In genomic region chrX:1502241-1502640, GRCh38 we compare ENCODE assay signal across 12 cellular contexts. TPM values are rescaled to one million over a fixed set of nuclear protein-coding genes. Genes with fewer than 3 reads are reported as not detected.
DNase-seq lines count a peak whose midpoint lies in the region; ATAC-seq and TF ChIP-seq lines count a peak whose summit lies in the region.
"Had no signal": no experiment of that assay in that cellular context is flagged by ENCODE, and none has a peak within 500 bp of the region (broad histone marks: within the 10 kb centered on the region; RNA-seq: fewer than 3 reads in every experiment).

No MANE protein-coding gene starts in this region.

- H3K27me3 ChIP-seq in ovary = no peaks in the 10 kb centered on the region

- no peak for DNase-seq in activated naive CD4-positive, alpha-beta T cell (lab: John Stamatoyannopoulos, UW)
- DNase-seq in T-helper 17 cell = no peak
- DNase-seq in stimulated activated naive CD8-positive, alpha-beta T cell treated with anti-CD3 and anti-CD28 coated beads, Interleukin-15, amount 100 ng/mL, for 72 hours = no peak
- DNase-seq in stimulated activated naive CD4-positive, alpha-beta T cell (lab: John Stamatoyannopoulos, UW) = no peak
- DNase-seq in ovary = no peak
- DNase-seq: nephron progenitor cell; stimulated activated naive CD4-positive, alpha-beta T cell treated with Interleukin-2 at 50 U/mL for 16 hours had no signal

- H3K4me1 ChIP-seq in ovary (ENCODE audit: insufficient read depth) = no peaks in the 10 kb centered on the region

- H3K4me3 ChIP-seq in ovary = no peak overlapping the region

- no peak for TF ChIP-seq POLR2A in ovary (IDR thresholded peaks at IDR 0.05)

- peaks cover 4% of the 10 kb centered on the region for H3K36me3 Mint-ChIP-seq in activated naive CD4-positive, alpha-beta T cell treated with anti-CD3 and anti-CD28 coated beads, Interleukin-2, amount 50 U/mL, for 24 hours
- H3K36me3 Mint-ChIP-seq in T-helper 17 cell (ENCODE audit: low read depth) = no peaks in the 10 kb centered on the region

- WGBS in ovary, 3 donors = 70 to 75% (median 74%) methylated on average over 12 of the region's 12 CpGs

- peak overlapping the region; percentile 94 for H3K27ac Mint-ChIP-seq in activated naive CD4-positive, alpha-beta T cell treated with anti-CD3 and anti-CD28 coated beads, Interleukin-2, amount 50 U/mL, for 24 hours
- peak overlapping the region; percentile 87 for H3K27ac Mint-ChIP-seq in T-helper 17 cell
- peak overlapping the region; percentile 57 to 91 for H3K27ac Mint-ChIP-seq in stimulated activated naive CD8-positive, alpha-beta T cell treated with anti-CD3 and anti-CD28 coated beads, Interleukin-15, amount 100 ng/mL, for 72 hours
- H3K27ac Mint-ChIP-seq: nephron progenitor cell had no signal

- no peaks in the 10 kb centered on the region for H3K27me3 Mint-ChIP-seq in activated naive CD4-positive, alpha-beta T cell treated with anti-CD3 and anti-CD28 coated beads, Interleukin-2, amount 50 U/mL, for 24 hours
- no peaks in the 10 kb centered on the region for H3K27me3 Mint-ChIP-seq in T-helper 17 cell
- H3K27me3 Mint-ChIP-seq in stimulated activated naive CD8-positive, alpha-beta T cell treated with anti-CD3 and anti-CD28 coated beads, Interleukin-15, amount 100 ng/mL, for 72 hours = no peaks in the 10 kb centered on the region

- H3K9me3 Mint-ChIP-seq in activated naive CD4-positive, alpha-beta T cell treated with anti-CD3 and anti-CD28 coated beads, Interleukin-2, amount 50 U/mL, for 24 hours = no peaks in the 10 kb centered on the region
- no peaks in the 10 kb centered on the region for H3K9me3 Mint-ChIP-seq in stimulated activated naive CD8-positive, alpha-beta T cell treated with anti-CD3 and anti-CD28 coated beads, Interleukin-15, amount 100 ng/mL, for 72 hours
- H3K9me3 Mint-ChIP-seq: nephron progenitor cell had no signal

- H3K4me1 Mint-ChIP-seq in activated naive CD4-positive, alpha-beta T cell treated with anti-CD3 and anti-CD28 coated beads, Interleukin-2, amount 50 U/mL, for 24 hours = peaks cover 32% of the 10 kb centered on the region
- H3K4me1 Mint-ChIP-seq in T-helper 17 cell = peaks cover 14% of the 10 kb centered on the region
- peaks cover 53% of the 10 kb centered on the region for H3K4me1 Mint-ChIP-seq in stimulated activated naive CD8-positive, alpha-beta T cell treated with anti-CD3 and anti-CD28 coated beads, Interleukin-15, amount 100 ng/mL, for 72 hours
- H3K4me1 Mint-ChIP-seq: nephron progenitor cell had no signal

- H3K27ac ChIP-seq in ovary = no peak overlapping the region
- H3K27ac ChIP-seq: KMS-11 had no signal

- peak; percentile 40 for ATAC-seq in HG02798 (IDR thresholded peaks at IDR 0.05; ENCODE audit: poor library complexity, unreplicated experiment)
- ATAC-seq in T-helper 17 cell = peak; percentile 53
- ATAC-seq in stimulated activated naive CD8-positive, alpha-beta T cell treated with anti-CD3 and anti-CD28 coated beads, Interleukin-15, amount 100 ng/mL, for 72 hours = no peak
- no peak for ATAC-seq in HG02763 (IDR thresholded peaks at IDR 0.05; ENCODE audit: unreplicated experiment)

- no peak for TF ChIP-seq CTCF in ovary (IDR thresholded peaks at IDR 0.05)

- intact Hi-C loops in ovary (cut with DNase I) = no loop called here

- H3K4me3 Mint-ChIP-seq in activated naive CD4-positive, alpha-beta T cell treated with anti-CD3 and anti-CD28 coated beads, Interleukin-2, amount 50 U/mL, for 24 hours = no peak overlapping the region
- H3K4me3 Mint-ChIP-seq in T-helper 17 cell = peak overlapping the region; percentile 37
- H3K4me3 Mint-ChIP-seq in stimulated activated naive CD8-positive, alpha-beta T cell treated with anti-CD3 and anti-CD28 coated beads, Interleukin-15, amount 100 ng/mL, for 72 hours = no peak overlapping the region
- H3K4me3 Mint-ChIP-seq: nephron progenitor cell had no signal

- no peaks in the 10 kb centered on the region for H3K36me3 ChIP-seq in ovary

- TF ChIP-seq EP300 in ovary (IDR thresholded peaks at IDR 0.05) = no peak

- no peaks in the 10 kb centered on the region for H3K9me3 ChIP-seq in T-helper 17 cell (ENCODE audit: control insufficient read depth, low read length, poor library complexity, severe bottlenecking)
- H3K9me3 ChIP-seq in ovary = no peaks in the 10 kb centered on the region

RNA-seq across cellular contexts. Expression of gene P2RY8, which starts 34.7 kb away (rescaled TPM):
- total RNA-seq in T-helper 17 cell (100 to 1,000 TPM; 131 to 141 TPM), ovary (1 to 10 TPM in 3 of 7 donors, under 1 TPM in 4; 0.48 to 1.3 (median 0.99) TPM)
- 1 to 10 TPM in 1 of 2 donors, under 1 TPM in 1; 0.54 to 1.4 TPM for polyA plus RNA-seq in ovary
- total RNA-seq: endothelial cell of umbilical vein had no signal
- polyA plus RNA-seq: endothelial cell of umbilical vein had no signal

RNA-seq across cellular contexts. Expression of gene ASMTL, which starts 49.5 kb away (rescaled TPM):
- 10 to 100 TPM; 33.8 to 34.6 TPM for total RNA-seq in T-helper 17 cell
- 10 to 100 TPM; 23.1 to 48.9 (median 40.7) TPM for total RNA-seq in ovary
- polyA plus RNA-seq in ovary = 10 to 100 TPM; 21.3 to 45.4 TPM

Comparison
In these comparisons a context has a peak if more than half of its experiments do, and no peak if none do; other contexts are left out.
1. ATAC-seq: peak in HG02798 (single experiment) and T-helper 17 cell (single experiment); none in stimulated activated naive CD8-positive, alpha-beta T cell treated with anti-CD3 and anti-CD28 coated beads, Interleukin-15, amount 100 ng/mL, for 72 hours (single experiment) and HG02763 (single experiment).
2. RNA of gene P2RY8, which starts 34.7 kb away (total RNA-seq): 131 to 141 TPM in T-helper 17 cell; 0.48 to 1.3 TPM in ovary; every median in the first group is over 10 times any median in the second.
3. Peak in every context shown above with its lines, with median percentiles within 50 percentile points of each other: H3K27ac Mint-ChIP-seq.